In genomic region chr16:67555795-67556212, GRCh38 we compare ENCODE assay signal across 8 cellular contexts. TPM values are rescaled to one million over a fixed set of nuclear protein-coding genes. Genes with fewer than 3 reads are reported as not detected.
DNase-seq lines count a peak whose midpoint lies in the region; ATAC-seq and TF ChIP-seq lines count a peak whose summit lies in the region.

No MANE protein-coding gene starts in this region.

- ATAC-seq in GM18511 (IDR thresholded peaks at IDR 0.05; ENCODE audit: unreplicated experiment) = no peak
- ATAC-seq in HG02970 (IDR thresholded peaks at IDR 0.05; ENCODE audit: low FRiP score, unreplicated experiment) = no peak

- H3K4me3 ChIP-seq in foreskin fibroblast (ENCODE audit: low read depth in 1 of 2, low read length in 2 of 2) (no peak overlapping the region), prostate gland (no peak overlapping the region)

- 27% methylated on average over 3 of the region's 3 CpGs for WGBS in prostate gland

- intact Hi-C loops in prostate gland (cut with DNase I) = no loop called here

- H3K27ac ChIP-seq in prostate gland = no peak overlapping the region

- no peaks in the 10 kb centered on the region for H3K9me3 ChIP-seq in prostate gland

- H3K4me1 ChIP-seq in prostate gland (replicated peaks) = no peaks in the 10 kb centered on the region

- no peaks in the 10 kb centered on the region for H3K36me3 ChIP-seq in prostate gland

- TF ChIP-seq CTCF in foreskin fibroblast (IDR thresholded peaks at IDR 0.05; ENCODE audit: low read depth, low read length) (no peak), prostate gland (IDR thresholded peaks at IDR 0.05) (no peak)

- DNase-seq in AG08396 (ENCODE audit: low spot score) (peak; percentile 12), HCEC 1CT (peak; percentile 82), SW480 (ENCODE audit: low spot score) (peak; percentile 32), foreskin fibroblast (peak; percentile 64 to 78), prostate gland (ENCODE audit: low spot score) (no peak), middle frontal gyrus (ENCODE audit: extremely low spot score, low spot score) (no peak)

- no peak for TF ChIP-seq POLR2A in prostate gland (IDR thresholded peaks at IDR 0.05)

- no peaks in the 10 kb centered on the region for H3K27me3 ChIP-seq in prostate gland (replicated peaks; ENCODE audit: insufficient read depth)

RNA-seq across cellular contexts. Expression of gene CTCF, which starts 6.5 kb away (rescaled TPM):
- total RNA-seq in prostate gland = 10 to 100 TPM; 39.9 to 48.9 TPM

RNA-seq across cellular contexts. Expression of gene RIPOR1, which starts 27.2 kb away (rescaled TPM):
- 100 to 1,000 TPM in 1 of 2 donors, 10 to 100 TPM in 1; 32.5 to 121 TPM for total RNA-seq in prostate gland

Comparison
In these comparisons a context has a peak if more than half of its experiments do, and no peak if none do; other contexts are left out.
1. DNase-seq: peak in AG08396 (single experiment), HCEC 1CT (single experiment), SW480 (single experiment) and foreskin fibroblast (2 of 2); none in prostate gland (single experiment) and middle frontal gyrus (single experiment).